8 cellular contexts compared by ENCODE assay signal in genomic region chr15:70376929-70377691, GRCh38.
A peak's percentile ranks its signal among the peaks of the same experiment; 100 is the strongest.
DNase-seq lines count a peak whose midpoint lies in the region; ATAC-seq and TF ChIP-seq lines count a peak whose summit lies in the region.

No MANE protein-coding gene starts in this region.

- no peak for ATAC-seq in GM18868 (IDR thresholded peaks at IDR 0.05; ENCODE audit: unreplicated experiment)

- POLR2A ChIA-PET in OCI-LY7 (lab: Charles Lee) = no interaction called here

- H3K27ac ChIP-seq in breast epithelium (peak overlapping the region; percentile 59 to 79), OCI-LY7 (ENCODE audit: low read depth, low read length, poor library complexity, severe bottlenecking) (no peak overlapping the region)

- no peaks in the 10 kb centered on the region for H3K36me3 ChIP-seq in MG63
- H3K36me3 ChIP-seq in breast epithelium = no peaks in the 10 kb centered on the region
- no peaks in the 10 kb centered on the region for H3K36me3 ChIP-seq in OCI-LY7 (ENCODE audit: insufficient read depth, low read length)

- no peaks in the 10 kb centered on the region for H3K9me2 ChIP-seq in OCI-LY7 (ENCODE audit: insufficient read depth, low read length)

- H3K9me3 Mint-ChIP-seq in type B pancreatic cell = no peaks in the 10 kb centered on the region

- H3K4me1 ChIP-seq in breast epithelium (peaks cover 9 to 23% of the 10 kb centered on the region in 2 donors), OCI-LY7 (ENCODE audit: insufficient read depth, low read length, poor library complexity, severe bottlenecking) (no peaks in the 10 kb centered on the region)

- no peaks in the 10 kb centered on the region for H3K27me3 ChIP-seq in MG63
- peaks cover 0 to 3% of the 10 kb centered on the region in 2 donors for H3K27me3 ChIP-seq in breast epithelium

- BruUV-seq in OCI-LY7 (replicated peaks; lab: Mats Ljungman, UMichigan) = no TSS peak

- peaks cover 27% of the 10 kb centered on the region for H3K4me1 Mint-ChIP-seq in type B pancreatic cell (ENCODE audit: unreplicated experiment)

- H3K79me2 ChIP-seq in OCI-LY7 (ENCODE audit: insufficient read depth, low read depth, low read length) = no peaks in the 10 kb centered on the region

- CTCF ChIA-PET in OCI-LY7 (lab: Charles Lee; ENCODE audit: unreplicated experiment) = no interaction called here

- no peaks in the 10 kb centered on the region for H3K36me3 Mint-ChIP-seq in type B pancreatic cell

- H3K4me2 ChIP-seq in OCI-LY7 (ENCODE audit: low read length) = no peak overlapping the region

- H3K27me3 Mint-ChIP-seq in type B pancreatic cell = peaks cover 43% of the 10 kb centered on the region

- H2AFZ ChIP-seq in OCI-LY7 (ENCODE audit: low read length) = no peak overlapping the region

- intact Hi-C loops in breast epithelium (cut with DNase I; ENCODE audit: low total_unique reads) (loop anchor here (10.0 kb wide), 1 partner anchor 88 kb away; no protein-coding TSS in a partner anchor), OCI-LY7 (cut with micrococcal nuclease; ENCODE audit: unreplicated experiment) (no loop called here)

- TF ChIP-seq POLR2A in breast epithelium (IDR thresholded peaks at IDR 0.05) = no peak

- no peak for TF ChIP-seq CTCF in breast epithelium (IDR thresholded peaks at IDR 0.05)
- TF ChIP-seq CTCF in type B pancreatic cell (conservative IDR thresholded peaks at IDR 0.05) = no peak
- TF ChIP-seq CTCF in OCI-LY7 (conservative IDR thresholded peaks at IDR 0.05; ENCODE audit: low read length) = no peak

- H3K9me3 ChIP-seq in MG63 (peaks cover 6% of the 10 kb centered on the region; the same call in 1 of the 2 replicates), breast epithelium (no peaks in the 10 kb centered on the region), OCI-LY7 (ENCODE audit: low read length) (no peaks in the 10 kb centered on the region)

- H3K4me3 ChIP-seq in MG63 (no peak overlapping the region), breast epithelium (peak overlapping the region in 2 of 3 donors; percentile 5 to 23), OCI-LY7 (ENCODE audit: low read depth, low read length, poor library complexity, severe bottlenecking) (no peak overlapping the region)

- H3K27ac Mint-ChIP-seq in type B pancreatic cell = peak overlapping the region; percentile 57

- H4K20me1 ChIP-seq in OCI-LY7 (ENCODE audit: insufficient read depth, low read length) = no peaks in the 10 kb centered on the region

- DNase-seq in AG08396 (ENCODE audit: low spot score) (peak; percentile 35), MG63 (peak; percentile 55), breast epithelium (ENCODE audit: low spot score in 2 of 2) (peak in 1 of 2 donors; percentile 35), left kidney (ENCODE audit: low read depth, low spot score) (peak; percentile 85), type B pancreatic cell (ENCODE audit: extremely low spot score, unreplicated experiment) (peak; percentile 69), OCI-LY7 (ENCODE audit: low spot score) (no peak), RKO (ENCODE audit: low spot score) (no peak)

- peak overlapping the region; percentile 59 for H3K4me3 Mint-ChIP-seq in type B pancreatic cell

Comparison
In these comparisons a context has a peak if more than half of its experiments do, and no peak if none do; other contexts are left out.
1. DNase-seq: peak in AG08396 (single experiment), MG63 (single experiment), left kidney (single experiment) and type B pancreatic cell (single experiment); none in OCI-LY7 (single experiment) and RKO (single experiment).
2. H3K4me3 ChIP-seq: peak in breast epithelium (2 of 3); none in MG63 (single experiment) and OCI-LY7 (single experiment).